In genomic region chrX:103310592-103311400, GRCh38 we compare ENCODE assay signal across 8 cellular contexts. TPM values are rescaled to one million over a fixed set of nuclear protein-coding genes. Genes with fewer than 3 reads are reported as not detected.
DNase-seq lines count a peak whose midpoint lies in the region; FAIRE-seq and TF ChIP-seq lines count a peak whose summit lies in the region.

BEX2 (minus strand) TSS chrX:103310990; CDS start chrX:103309976, 1,014 bp downstream.

- no peaks in the 10 kb centered on the region for H4K20me1 ChIP-seq in keratinocyte (ENCODE audit: control insufficient read depth, extremely low read depth, insufficient read depth, low read length)

- TF ChIP-seq CTCF in WI38 (IDR thresholded peaks at IDR 0.05; ENCODE audit: low read depth, low read length) (no peak), bronchial epithelial cell (IDR thresholded peaks at IDR 0.05; ENCODE audit: insufficient read depth, low read length, severe bottlenecking) (no peak), keratinocyte (optimal IDR thresholded peaks at IDR 0.05 in 1 of 3, IDR thresholded peaks at IDR 0.05 in 1 of 3, conservative IDR thresholded peaks at IDR 0.05 in 1 of 3; ENCODE audit: extremely low read depth in 1 of 3, insufficient read depth in 2 of 3, low read length in 3 of 3) (no peak)

- DNase-seq in ELR (ENCODE audit: low read depth): peak; percentile 58
- peak; percentile 27 for DNase-seq in H54 (ENCODE audit: insufficient read length, low spot score)
- peak; percentile 38 for DNase-seq in NCI-H128 (lab: John Stamatoyannopoulos, UW; ENCODE audit: unreplicated experiment)
- peak; percentile 61 for DNase-seq in bronchial epithelial cell (ENCODE audit: low read depth)
- DNase-seq in keratinocyte (ENCODE audit: low read depth, low spot score): no peak
- peak; percentile 66 to 75 for DNase-seq in stimulated activated CD4-positive, alpha-beta T cell treated with anti-CD3 and anti-CD28 coated beads, Interleukin-15, amount 100 ng/mL, for 1 hour (ENCODE audit: low read depth in 1 of 2, low spot score in 1 of 2)
- no peak for DNase-seq in Kasumi-1 (lab: John Stamatoyannopoulos, UW)

- H3K27me3 ChIP-seq in bronchial epithelial cell (ENCODE audit: control insufficient read depth, insufficient read depth, low read length) (no peaks in the 10 kb centered on the region), keratinocyte (ENCODE audit: control insufficient read depth, extremely low read depth, insufficient read depth, low read length) (no peaks in the 10 kb centered on the region)

- H3K79me2 ChIP-seq in keratinocyte (ENCODE audit: control insufficient read depth, insufficient read depth, low read length): no peaks in the 10 kb centered on the region

- dilution Hi-C loops in keratinocyte (cut with MboI; ENCODE audit: extremely low pct_ligation_motif_present, low sequenced_read_pairs): no loop called here

- H3K36me3 ChIP-seq in bronchial epithelial cell (ENCODE audit: control insufficient read depth, insufficient read depth, low read length) (no peaks in the 10 kb centered on the region), keratinocyte (ENCODE audit: control insufficient read depth in 2 of 2, extremely low read depth in 1 of 2, insufficient read depth in 2 of 2, low read length in 2 of 2) (no peaks in the 10 kb centered on the region)

- peak within 1 kb of the TSS; percentile 60 for H3K9ac ChIP-seq in keratinocyte (ENCODE audit: control insufficient read depth, extremely low read depth, insufficient read depth, low read length)

- H3K9me1 ChIP-seq in keratinocyte (ENCODE audit: control insufficient read depth, extremely low read depth, insufficient read depth, low read length): no peaks in the 10 kb centered on the region

- H3K27ac ChIP-seq in keratinocyte (ENCODE audit: control insufficient read depth, insufficient read depth, low read length): no peak within 1 kb of the TSS

- H3K9me3 ChIP-seq in keratinocyte (ENCODE audit: control insufficient read depth, low read depth, low read length): no peaks in the 10 kb centered on the region

- no peaks in the 10 kb centered on the region for H3K4me1 ChIP-seq in keratinocyte (ENCODE audit: control insufficient read depth, extremely low read depth, insufficient read depth, low read length)

- no peak for TF ChIP-seq POLR2A in H54 (IDR thresholded peaks at IDR 0.05; ENCODE audit: low read depth, low read length)

- FAIRE-seq in H54 (lab: Jason Lieb, UNC): no peak
- FAIRE-seq in bronchial epithelial cell (lab: Jason Lieb, UNC): no peak
- FAIRE-seq in keratinocyte (lab: Jason Lieb, UNC): no peak

- H3K4me3 ChIP-seq in WI38 (ENCODE audit: low read depth, low read length): peak within 1 kb of the TSS; percentile 27; the same call in 1 of the 2 replicates
- H3K4me3 ChIP-seq in bronchial epithelial cell (ENCODE audit: low read depth, low read length): peak within 1 kb of the TSS; percentile 66
- H3K4me3 ChIP-seq in keratinocyte (ENCODE audit: control insufficient read depth in 2 of 3, extremely low read depth in 1 of 3, insufficient read depth in 2 of 3, low read depth in 1 of 3, low read length in 3 of 3): peak within 1 kb of the TSS; percentile 47 to 63 (median 51)

- H3K4me2 ChIP-seq in keratinocyte (ENCODE audit: control insufficient read depth, extremely low read depth, insufficient read depth, low read depth, low read length): peak within 1 kb of the TSS; percentile 73

- H2AFZ ChIP-seq in keratinocyte (ENCODE audit: control insufficient read depth, low read length): peak within 1 kb of the TSS; percentile 89

RNA-seq across cellular contexts. Expression of gene BEX2, which starts in this region (rescaled TPM):
- total RNA-seq in bronchial epithelial cell: 46.6 and 79.8 TPM in 2 replicates
- polyA plus RNA-seq in keratinocyte: 4.5 to 6.5 TPM (median 5.9 TPM) in 3 replicates
- polyA plus RNA-seq in keratinocyte (2011; ENCODE audit: low read depth): 9.3 TPM
- polyA plus RNA-seq in keratinocyte (2011; cell fraction: cytosol; rRNA removed): 7.1 and 8.0 TPM in 2 replicates
- 3.4 and 4.7 TPM in 2 replicates for polyA plus RNA-seq in keratinocyte (2011; cell fraction: nucleus; rRNA removed)
- polyA plus RNA-seq in keratinocyte (2012; ENCODE audit: low replicate concordance): 4.1 and 21.7 TPM in 2 replicates
- polyA minus RNA-seq in keratinocyte: 2.2 to 2.7 TPM in 2 of 3 replicates, not detected in the other
- polyA minus RNA-seq in keratinocyte (2011; cell fraction: cytosol; rRNA and poly(A)+ RNA removed): not detected
- polyA minus RNA-seq in keratinocyte (2011; cell fraction: nucleus; rRNA and poly(A)+ RNA removed): 1.1 TPM in 1 of 2 replicates, not detected in the other

Comparison
In these comparisons a context has a peak if more than half of its experiments do, and no peak if none do; other contexts are left out.
1. DNase-seq: peak in ELR (single experiment), H54 (single experiment), NCI-H128 (single experiment), bronchial epithelial cell (single experiment) and stimulated activated CD4-positive, alpha-beta T cell treated with anti-CD3 and anti-CD28 coated beads, Interleukin-15, amount 100 ng/mL, for 1 hour (2 of 2); none in keratinocyte (single experiment) and Kasumi-1 (0 of 2).
2. Peak in every context shown above with its lines, with median percentiles within 50 percentile points of each other: H3K4me3 ChIP-seq.